In the genomic region with DNA sequence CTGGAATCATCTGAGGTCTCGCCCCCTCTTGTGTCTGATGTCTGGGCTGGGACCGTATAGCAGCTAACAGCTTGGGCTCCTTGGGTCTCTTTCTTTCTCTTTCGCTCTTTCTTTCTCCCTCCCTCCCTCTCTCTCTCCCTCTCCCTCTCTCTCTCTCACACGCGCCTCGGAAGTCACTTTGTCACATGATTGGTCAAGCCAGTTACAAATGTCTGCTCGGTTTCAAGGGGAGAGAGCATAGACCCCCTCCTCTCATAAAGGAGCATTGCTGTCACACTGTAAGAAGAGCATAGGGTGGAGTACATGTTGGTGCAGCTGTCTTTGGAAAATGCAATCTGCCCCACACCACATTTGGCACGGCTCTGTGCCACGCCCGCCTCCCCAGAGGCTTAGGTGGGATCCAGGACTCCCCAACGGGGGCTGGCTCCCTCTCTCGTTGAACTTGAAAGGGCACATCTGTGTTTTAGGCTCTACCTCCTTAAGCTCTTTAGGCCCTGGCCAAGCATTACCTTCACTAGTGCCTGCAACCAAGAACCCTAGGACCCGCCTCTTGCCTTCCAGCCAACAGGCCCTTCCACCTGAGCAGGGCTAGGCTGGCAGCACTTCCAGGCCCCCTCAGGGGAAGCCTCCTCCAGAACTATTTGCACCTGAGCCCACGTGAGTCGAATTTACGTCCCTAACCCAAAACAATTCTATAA, we compare ENCODE assay signal across 33 cellular contexts.
"Had no signal": no experiment of that assay in that cellular context is flagged by ENCODE, and none has a peak within 500 bp of the region (broad histone marks: within the 10 kb centered on the region; RNA-seq: fewer than 3 reads in every experiment).

No MANE protein-coding gene starts in this region.

- H3K27me3 ChIP-seq: brain microvascular endothelial cell, MG63 had no signal

- H3K4me2 ChIP-seq: PC-9 had no signal

- ATAC-seq: activated CD8-positive, alpha-beta T cell treated with anti-CD3 and anti-CD28 coated beads for 36 hours; activated T-cell treated with anti-CD3 and anti-CD28 coated beads, Interleukin-2, amount 50 U/mL, for 72 hours; activated T-helper 17 cell treated with anti-CD3 and anti-CD28 coated beads, Interleukin-2, amount 50 U/mL, for 72 hours; Right ventricle myocardium inferior had no signal

- H2AFZ ChIP-seq: PC-9 had no signal

- H3K9me3 ChIP-seq: MG63 had no signal

- H3K36me3 ChIP-seq: brain microvascular endothelial cell, MG63, WERI-Rb-1 had no signal

- H3K4me3 ChIP-seq: MG63, PC-9 had no signal

- H3K27ac ChIP-seq: brain microvascular endothelial cell, PC-9, RWPE1, WERI-Rb-1 had no signal

- DNase-seq: activated CD4-positive, alpha-beta T cell treated with anti-CD3 and anti-CD28 coated beads for 1 hour; activated CD4-positive, alpha-beta T cell treated with anti-CD3 and anti-CD28 coated beads for 48 hours; activated CD4-positive, CD25-positive, alpha-beta regulatory T cell; activated CD8-positive, alpha-beta T cell treated with anti-CD3 and anti-CD28 coated beads for 36 hours; activated effector memory CD4-positive, alpha-beta T cell treated with anti-CD3 and anti-CD28 coated beads, Interleukin-2, amount 50 U/mL, for 16 hours; activated naive CD4-positive, alpha-beta T cell; activated naive CD4-positive, alpha-beta T cell treated with anti-CD3 and anti-CD28 coated beads, Interleukin-2, amount 50 U/mL, for 16 hours; activated naive CD8-positive, alpha-beta T cell treated with anti-CD3 and anti-CD28 coated beads for 36 hours; activated T-cell treated with anti-CD3 and anti-CD28 coated beads, Interleukin-2, amount 50 U/mL, for 1 hour; activated T-cell treated with anti-CD3 and anti-CD28 coated beads, Interleukin-2, amount 50 U/mL, for 72 hours; amniotic stem cell; brain microvascular endothelial cell; Kasumi-1; KG1; MG63; NCI-H1048; NCI-H1105 treated with DMSO at 0.1 percent for 48 hours; NCI-H1436; NCI-H1694; NCI-H1930; NCI-H2081 treated with DMSO at 0.1 percent for 48 hours; NCI-H2227 treated with DMSO at 0.1 percent for 48 hours; NCI-H446; NCI-H510A treated with DMSO at 0.1 percent for 48 hours; NCI-H526 treated with DMSO at 0.1 percent for 48 hours; NK-92 treated with Interleukin-12 subunit alpha and Interleukin-12 subunit beta, amount 100 ng/mL, for 24 hours; PC-9; SIG-M5; T1000; WERI-Rb-1 had no signal
